ENCODE assay signal across 12 cellular contexts in the genomic region with DNA sequence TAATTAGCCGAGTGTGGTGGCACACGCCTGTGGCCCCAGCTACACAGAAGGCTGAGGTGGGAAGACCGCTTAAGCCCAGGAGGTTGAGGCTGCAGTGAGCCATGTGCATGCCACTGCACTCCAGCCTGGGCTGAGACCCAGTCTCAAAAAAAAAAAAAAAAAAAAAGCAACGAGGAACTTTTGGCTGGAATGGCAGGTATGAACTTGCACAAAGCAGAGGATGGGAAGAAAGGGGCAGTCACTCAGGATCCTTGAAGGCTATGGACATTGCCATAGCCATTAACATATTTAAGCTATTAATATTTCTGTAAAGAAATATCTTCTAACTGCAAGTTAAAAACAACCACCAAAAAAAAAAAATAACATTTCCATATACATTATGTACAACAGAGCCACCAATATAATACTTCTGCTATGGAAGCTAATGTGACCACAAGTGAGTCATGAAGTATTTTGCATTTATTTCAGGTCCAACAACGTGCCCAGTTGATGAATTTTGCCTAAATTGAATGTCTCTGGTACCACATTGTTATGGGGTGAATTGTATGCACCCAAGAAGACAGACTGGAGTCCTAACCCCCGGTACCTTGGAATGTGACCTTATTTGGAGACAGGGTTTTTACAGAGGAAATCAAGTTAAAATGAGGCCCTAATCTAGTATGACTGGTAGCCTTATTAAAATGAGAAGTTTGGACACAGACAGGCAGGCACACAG.
A peak's percentile ranks its signal among the peaks of the same experiment; 100 is the strongest.
DNase-seq lines count a peak whose midpoint lies in the region; ATAC-seq and TF ChIP-seq lines count a peak whose summit lies in the region.
"Had no signal": no experiment of that assay in that cellular context is flagged by ENCODE, and none has a peak within 500 bp of the region (broad histone marks: within the 10 kb centered on the region; RNA-seq: fewer than 3 reads in every experiment).

No MANE protein-coding gene starts in this region.

- peaks cover 2% of the 10 kb centered on the region; the same call in 1 of the 2 replicates for H3K36me3 Mint-ChIP-seq in HFFc6 (ENCODE audit: low read depth)
- H3K36me3 Mint-ChIP-seq in naive thymus-derived CD4-positive, alpha-beta T cell, result peaks cover 4 to 15% (median 5%) of the 10 kb centered on the region in 5 donors

- TF ChIP-seq CTCF in AG04449 (IDR thresholded peaks at IDR 0.05; ENCODE audit: insufficient read depth, low read length, missing control alignments) (no peak), HFFc6 (IDR thresholded peaks at IDR 0.05) (no peak)

- no peaks in the 10 kb centered on the region for H3K27me3 ChIP-seq in naive thymus-derived CD4-positive, alpha-beta T cell (ENCODE audit: control insufficient read depth in 2 of 2, insufficient read depth in 2 of 2, low read length in 2 of 2)
- H3K27me3 ChIP-seq: suprapubic skin had no signal

- no peaks in the 10 kb centered on the region for H3K9me3 Mint-ChIP-seq in HFFc6
- H3K9me3 Mint-ChIP-seq in naive thymus-derived CD4-positive, alpha-beta T cell, result no peaks in the 10 kb centered on the region

- H3K4me3 Mint-ChIP-seq in HFFc6, result peak overlapping the region; percentile 69
- H3K4me3 Mint-ChIP-seq in naive thymus-derived CD4-positive, alpha-beta T cell, result peak overlapping the region in 6 of 10 donors; percentile 22 to 61 (median 38)

- peaks cover 65 to 75% of the 10 kb centered on the region in 2 donors for H3K4me1 ChIP-seq in naive thymus-derived CD4-positive, alpha-beta T cell (ENCODE audit: control insufficient read depth in 2 of 2, insufficient read depth in 2 of 2, low read length in 2 of 2)

- H3K27ac Mint-ChIP-seq in HFFc6, result peak overlapping the region; percentile 98
- peak overlapping the region in 7 of 9 donors; percentile 16 to 82 (median 47) for H3K27ac Mint-ChIP-seq in naive thymus-derived CD4-positive, alpha-beta T cell

- POLR2A ChIA-PET in AG04449 (lab: Yijun Ruan, JAX), result interaction anchor here (1.1 kb wide), 1 partner anchor 17 kb away, joined by 3 read pairs; no protein-coding TSS in a partner anchor
- POLR2A ChIA-PET in naive thymus-derived CD4-positive, alpha-beta T cell (lab: Charles Lee), result interaction anchor here (0.7 kb wide), 1 partner anchor 100 kb away, joined by 3 read pairs; no protein-coding TSS in a partner anchor

- ATAC-seq in naive thymus-derived CD4-positive, alpha-beta T cell, result peak; percentile 26
- ATAC-seq in HG03108 (IDR thresholded peaks at IDR 0.05; ENCODE audit: unreplicated experiment), result no peak
- ATAC-seq: Panc1 had no signal

- intact Hi-C loops in naive thymus-derived CD4-positive, alpha-beta T cell (cut with micrococcal nuclease), result loop anchor here in 1 of 2 donors (1.0 kb wide), 1 partner anchor 8 kb away; no protein-coding TSS in a partner anchor

- peak; percentile 59 for DNase-seq in AG04449 (ENCODE audit: low read depth, low spot score)
- peak; percentile 81 for DNase-seq in HFFc6
- peak; percentile 89 for DNase-seq in astrocyte of the hippocampus (ENCODE audit: low read depth, low spot score)
- DNase-seq in naive thymus-derived CD4-positive, alpha-beta T cell, result no peak
- DNase-seq in occipital lobe (lab: John Stamatoyannopoulos, UW), result no peak
- no peak for DNase-seq in anterior cingulate cortex (lab: John Stamatoyannopoulos, UW)
- DNase-seq in DMS153 (lab: John Stamatoyannopoulos, UW), result no peak
- DNase-seq: amygdala, NCI-H2029 treated with DMSO at 0.1 percent for 48 hours had no signal

- H3K36me3 ChIP-seq in naive thymus-derived CD4-positive, alpha-beta T cell (ENCODE audit: control insufficient read depth in 2 of 3, insufficient read depth in 3 of 3, low read length in 3 of 3), result no peaks in the 10 kb centered on the region
- H3K36me3 ChIP-seq: suprapubic skin had no signal

- CTCF ChIA-PET in AG04449 (lab: Yijun Ruan, JAX), result interaction anchor here (2.2 kb wide), 1 partner anchor 13 kb away, joined by 6 read pairs; no protein-coding TSS in a partner anchor
- CTCF ChIA-PET in naive thymus-derived CD4-positive, alpha-beta T cell (lab: Charles Lee), result no interaction called here

- H3K4me1 Mint-ChIP-seq in HFFc6 (ENCODE audit: low read depth), result peaks cover 93% of the 10 kb centered on the region
- H3K4me1 Mint-ChIP-seq in naive thymus-derived CD4-positive, alpha-beta T cell, result peaks cover 0 to 93% (median 72%) of the 10 kb centered on the region in 7 donors

- H3K4me3 ChIP-seq in AG04449 (ENCODE audit: low read depth, low read length), result no peak overlapping the region
- no peak overlapping the region for H3K4me3 ChIP-seq in naive thymus-derived CD4-positive, alpha-beta T cell (ENCODE audit: low read length)
- H3K4me3 ChIP-seq: suprapubic skin had no signal

- H3K27ac ChIP-seq in naive thymus-derived CD4-positive, alpha-beta T cell (ENCODE audit: low read depth, low read length), result no peak overlapping the region
- H3K27ac ChIP-seq: suprapubic skin had no signal

- peaks cover 4% of the 10 kb centered on the region; the same call in 1 of the 2 replicates for H3K27me3 Mint-ChIP-seq in HFFc6 (ENCODE audit: insufficient read depth)
- no peaks in the 10 kb centered on the region for H3K27me3 Mint-ChIP-seq in naive thymus-derived CD4-positive, alpha-beta T cell

- no peaks in the 10 kb centered on the region for H3K9me3 ChIP-seq in naive thymus-derived CD4-positive, alpha-beta T cell (ENCODE audit: control insufficient read depth in 2 of 3, low read length in 3 of 3)
- H3K9me3 ChIP-seq: suprapubic skin had no signal

Comparison
In these comparisons a context has a peak if more than half of its experiments do, and no peak if none do; other contexts are left out.
1. DNase-seq: peak in AG04449 (single experiment), HFFc6 (single experiment) and astrocyte of the hippocampus (single experiment); none in naive thymus-derived CD4-positive, alpha-beta T cell (0 of 9), occipital lobe (single experiment), anterior cingulate cortex (0 of 58) and DMS153 (single experiment).